In the genomic region with DNA sequence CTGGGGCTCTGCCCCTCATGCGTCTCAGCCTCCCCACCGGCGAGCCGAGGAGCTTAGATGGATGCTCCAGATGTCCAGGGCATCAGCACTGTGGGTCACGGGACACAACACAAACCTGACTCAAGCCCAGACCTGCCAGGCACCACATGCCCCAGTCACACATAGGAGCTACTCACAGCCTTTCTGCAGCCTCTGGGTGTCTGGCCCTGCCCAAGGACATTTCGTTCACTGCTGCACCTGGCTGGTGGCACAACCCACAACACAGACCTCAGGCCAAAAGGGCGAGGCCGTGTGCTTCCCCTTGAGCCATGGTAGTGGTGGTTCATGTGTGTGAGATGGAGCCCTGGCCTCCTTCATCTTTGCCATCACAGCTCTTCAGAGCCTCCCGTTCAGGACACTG, we compare ENCODE assay signal across 24 cellular contexts.
"Had no signal": no experiment of that assay in that cellular context is flagged by ENCODE, and none has a peak within 500 bp of the region (broad histone marks: within the 10 kb centered on the region; RNA-seq: fewer than 3 reads in every experiment).

No MANE protein-coding gene starts in this region.

- ATAC-seq: activated CD4-positive, alpha-beta T cell treated with anti-CD3 and anti-CD28 coated beads for 36 hours; activated CD8-positive, alpha-beta T cell treated with anti-CD3 and anti-CD28 coated beads for 36 hours; activated T-cell treated with anti-CD3 and anti-CD28 coated beads, Interleukin-2, amount 50 U/mL, for 72 hours; PC-3 had no signal

- H3K4me1 Mint-ChIP-seq: activated CD4-positive, alpha-beta T cell treated with anti-CD3 and anti-CD28 coated beads for 36 hours; activated naive CD4-positive, alpha-beta T cell treated with anti-CD3 and anti-CD28 coated beads, Interleukin-2, amount 10 ng/mL, durations not matched to agents 7 days and 5 days; activated naive CD8-positive, alpha-beta T cell treated with anti-CD3 and anti-CD28 coated beads, Interleukin-2, amount 10 ng/mL, durations not matched to agents 7 days and 5 days had no signal

- H3K27me3 Mint-ChIP-seq: activated CD4-positive, alpha-beta T cell treated with anti-CD3 and anti-CD28 coated beads for 36 hours had no signal

- H3K4me3 Mint-ChIP-seq: activated CD4-positive, alpha-beta T cell treated with anti-CD3 and anti-CD28 coated beads for 36 hours; activated CD8-positive, alpha-beta T cell treated with anti-CD3 and anti-CD28 coated beads for 36 hours; activated naive CD4-positive, alpha-beta T cell treated with anti-CD3 and anti-CD28 coated beads, Interleukin-2, amount 10 ng/mL, durations not matched to agents 7 days and 5 days; activated naive CD8-positive, alpha-beta T cell treated with anti-CD3 and anti-CD28 coated beads, Interleukin-2, amount 10 ng/mL, durations not matched to agents 7 days and 5 days; activated T-cell treated with anti-CD3 and anti-CD28 coated beads, Interleukin-2, amount 50 U/mL, for 72 hours had no signal

- FAIRE-seq: RCC 7860 had no signal

- H3K9me3 Mint-ChIP-seq: activated CD8-positive, alpha-beta T cell treated with anti-CD3 and anti-CD28 coated beads for 36 hours; activated naive CD4-positive, alpha-beta T cell treated with anti-CD3 and anti-CD28 coated beads, Interleukin-2, amount 10 ng/mL, durations not matched to agents 7 days and 5 days; activated naive CD8-positive, alpha-beta T cell treated with anti-CD3 and anti-CD28 coated beads, Interleukin-2, amount 10 ng/mL, durations not matched to agents 7 days and 5 days; activated T-cell treated with anti-CD3 and anti-CD28 coated beads, Interleukin-2, amount 50 U/mL, for 72 hours; activated T-helper 2 cell treated with anti-CD3 and anti-CD28 coated beads, Interferon-gamma antibody, Interleukin-2, Interleukin-4, amounts not matched to agents 10 μg/mL and 5 μg/mL and 100 μg/mL, durations not matched to agents 14 hours and 24 hours and 36 hours had no signal

- H3K36me3 ChIP-seq: breast epithelium had no signal

- H3K4me1 ChIP-seq: adrenal gland, breast epithelium had no signal

- H3K27ac ChIP-seq: adrenal gland, breast epithelium, VCaP had no signal

- H3K9me3 ChIP-seq: adrenal gland, breast epithelium, SK-N-SH had no signal

- H3K27ac Mint-ChIP-seq: activated CD4-positive, alpha-beta T cell treated with anti-CD3 and anti-CD28 coated beads for 36 hours; activated CD8-positive, alpha-beta T cell treated with anti-CD3 and anti-CD28 coated beads for 36 hours; activated naive CD4-positive, alpha-beta T cell treated with anti-CD3 and anti-CD28 coated beads, Interleukin-2, amount 10 ng/mL, durations not matched to agents 7 days and 5 days; activated naive CD8-positive, alpha-beta T cell treated with anti-CD3 and anti-CD28 coated beads, Interleukin-2, amount 10 ng/mL, durations not matched to agents 7 days and 5 days; activated T-cell treated with anti-CD3 and anti-CD28 coated beads, Interleukin-2, amount 50 U/mL, for 72 hours; activated T-helper 2 cell treated with anti-CD3 and anti-CD28 coated beads, Interferon-gamma antibody, Interleukin-2, Interleukin-4, amounts not matched to agents 10 μg/mL and 5 μg/mL and 100 μg/mL, durations not matched to agents 14 hours and 24 hours and 36 hours had no signal

- H3K36me3 Mint-ChIP-seq: activated naive CD4-positive, alpha-beta T cell treated with anti-CD3 and anti-CD28 coated beads, Interleukin-2, amount 10 ng/mL, durations not matched to agents 7 days and 5 days; activated naive CD8-positive, alpha-beta T cell treated with anti-CD3 and anti-CD28 coated beads, Interleukin-2, amount 10 ng/mL, durations not matched to agents 7 days and 5 days had no signal

- H3K27me3 ChIP-seq: adrenal gland had no signal

- DNase-seq: activated CD4-positive, alpha-beta T cell treated with anti-CD3 and anti-CD28 coated beads for 36 hours; activated CD4-positive, alpha-beta T cell treated with anti-CD3 and anti-CD28 coated beads, Interleukin-2, amount 50 U/mL, for 1 hour; activated CD8-positive, alpha-beta memory T cell treated with anti-CD3 and anti-CD28 coated beads, Interleukin-2, amount 50 U/mL, for 4 hours; activated CD8-positive, alpha-beta T cell treated with anti-CD3 and anti-CD28 coated beads for 36 hours; activated gamma-delta T cell treated with Interleukin-2 at 50 U/mL for 16 hours; activated naive CD4-positive, alpha-beta T cell treated with anti-CD3 and anti-CD28 coated beads, Interleukin-2, amount 10 ng/mL, durations not matched to agents 7 days and 5 days; activated naive CD8-positive, alpha-beta T cell treated with anti-CD3 and anti-CD28 coated beads, Interleukin-2, amount 10 ng/mL, durations not matched to agents 7 days and 5 days; activated T-cell treated with anti-CD3 and anti-CD28 coated beads, Interleukin-2, amount 50 U/mL, for 72 hours; adrenal gland; anterior cingulate cortex; caudate nucleus; MM.1S; NCI-H1105 treated with DMSO at 0.1 percent for 48 hours; NCI-H1436 treated with DMSO at 0.1 percent for 48 hours; NCI-H1930; NCI-H345; NCI-H510A; PC-3; SK-N-SH; T-helper 1 cell had no signal

- H3K4me3 ChIP-seq: adrenal gland, breast epithelium had no signal

- H3K4me2 ChIP-seq: SK-N-SH had no signal

- H3K9ac ChIP-seq: SK-N-SH had no signal
